Comparison of ENCODE assay signal across 8 cellular contexts in genomic region chr3:132659000-132659369, GRCh38. TPM values are rescaled to one million over a fixed set of nuclear protein-coding genes. Genes with fewer than 3 reads are reported as not detected.
DNase-seq lines count a peak whose midpoint lies in the region; ATAC-seq and TF ChIP-seq lines count a peak whose summit lies in the region.

No MANE protein-coding gene starts in this region.

- H3K27ac ChIP-seq in liver (ENCODE audit: low read depth in 1 of 2, low read length in 2 of 2): peak overlapping the region; percentile 92 to 99
- H3K27ac ChIP-seq in thymus (ENCODE audit: low read depth): no peak overlapping the region

- peaks cover 0 to 3% (median 0%) of the 10 kb centered on the region in 4 donors for H3K36me3 ChIP-seq in liver (ENCODE audit: control insufficient read depth in 4 of 4, insufficient read depth in 3 of 4, low read depth in 1 of 4, low read length in 3 of 4)
- no peaks in the 10 kb centered on the region for H3K36me3 ChIP-seq in thymus (ENCODE audit: control insufficient read depth, insufficient read depth)
- H3K36me3 ChIP-seq in mucosa of descending colon (ENCODE audit: low read depth): no peaks in the 10 kb centered on the region

- H3K9me3 ChIP-seq in liver (ENCODE audit: control insufficient read depth in 4 of 4, low read length in 3 of 4) (no peaks in the 10 kb centered on the region), thymus (ENCODE audit: control insufficient read depth) (no peaks in the 10 kb centered on the region), mucosa of descending colon (no peaks in the 10 kb centered on the region)

- in situ Hi-C loops in astrocyte of the cerebellum (cut with HindIII; ENCODE audit: low sequenced_read_pairs): no loop called here

- ATAC-seq in mucosa of descending colon (no peak), HG03108 (IDR thresholded peaks at IDR 0.05; ENCODE audit: unreplicated experiment) (no peak)

- no peak for TF ChIP-seq CTCF in astrocyte of the cerebellum (IDR thresholded peaks at IDR 0.05; ENCODE audit: low read depth, low read length, missing control alignments)
- TF ChIP-seq CTCF in liver (IDR thresholded peaks at IDR 0.05; ENCODE audit: low read depth, low read length, missing input control): no peak
- TF ChIP-seq CTCF in mucosa of descending colon (IDR thresholded peaks at IDR 0.05): no peak

- intact Hi-C loops in mucosa of descending colon (cut with DNase I, micrococcal nuclease): no loop called here

- H3K27me3 ChIP-seq in liver (ENCODE audit: control insufficient read depth in 4 of 4, insufficient read depth in 4 of 4, low read length in 3 of 4): no peaks in the 10 kb centered on the region
- H3K27me3 ChIP-seq in thymus (ENCODE audit: control insufficient read depth, insufficient read depth): no peaks in the 10 kb centered on the region

- TF ChIP-seq RAD21 in liver (IDR thresholded peaks at IDR 0.05): no peak

- peak overlapping the region; percentile 85 to 98 for H3K9ac ChIP-seq in liver (ENCODE audit: low read depth in 1 of 2, low read length in 2 of 2)

- peaks cover 5 to 61% (median 28%) of the 10 kb centered on the region in 4 donors for H3K4me1 ChIP-seq in liver (ENCODE audit: control insufficient read depth in 4 of 4, insufficient read depth in 4 of 4, low read length in 3 of 4)
- H3K4me1 ChIP-seq in thymus (ENCODE audit: control insufficient read depth, insufficient read depth, low read length): peaks cover 3% of the 10 kb centered on the region
- H3K4me1 ChIP-seq in mucosa of descending colon (ENCODE audit: low read depth): peaks cover 13% of the 10 kb centered on the region

- 4% methylated on average over 7 of the region's 7 CpGs for WGBS in liver
- 33% methylated on average over 7 of the region's 7 CpGs for WGBS in thymus

- DNase-seq in DMS 273 (lab: John Stamatoyannopoulos, UW; ENCODE audit: unreplicated experiment): peak; percentile 93
- peak; percentile 10 for DNase-seq in HPDE6-E6E7 (ENCODE audit: extremely low spot score)
- no peak for DNase-seq in astrocyte of the cerebellum (ENCODE audit: low read depth)
- DNase-seq in mucosa of descending colon: no peak
- no peak for DNase-seq in COLO829 (ENCODE audit: low spot score)

- peak overlapping the region; percentile 68 for H3K4me3 ChIP-seq in astrocyte of the cerebellum (ENCODE audit: low read depth, low read length)
- peak overlapping the region; percentile 57 to 90 (median 78) for H3K4me3 ChIP-seq in liver (ENCODE audit: low read depth in 1 of 3, low read length in 3 of 3)
- H3K4me3 ChIP-seq in thymus (ENCODE audit: low read length): peak overlapping the region; percentile 77
- no peak overlapping the region for H3K4me3 ChIP-seq in mucosa of descending colon

TF ChIP-seq in liver, 16 proteins besides CTCF, POLR2A, EP300 and RAD21:
- no peak for TF ChIP-seq ZBTB33 (IDR thresholded peaks at IDR 0.05)
- no peak for TF ChIP-seq GABPA (IDR thresholded peaks at IDR 0.05 in 1 of 2, conservative IDR thresholded peaks at IDR 0.05 in 1 of 2)
- no peak for TF ChIP-seq NR2F2 (IDR thresholded peaks at IDR 0.05)
- no peak for TF ChIP-seq JUND (IDR thresholded peaks at IDR 0.05)
- TF ChIP-seq EGR1 (IDR thresholded peaks at IDR 0.05; ENCODE audit: low read depth in 2 of 2): no peak
- TF ChIP-seq YY1 (IDR thresholded peaks at IDR 0.05): no peak
- no peak for TF ChIP-seq HNF4G (IDR thresholded peaks at IDR 0.05)
- TF ChIP-seq FOXA1 (IDR thresholded peaks at IDR 0.05): no peak
- TF ChIP-seq HNF4A (conservative IDR thresholded peaks at IDR 0.05): no peak
- TF ChIP-seq FOXA2 (IDR thresholded peaks at IDR 0.05): no peak
- no peak for TF ChIP-seq ATF3 (IDR thresholded peaks at IDR 0.05)
- TF ChIP-seq TAF1 (conservative IDR thresholded peaks at IDR 0.05): no peak
- TF ChIP-seq RXRA (IDR thresholded peaks at IDR 0.05): no peak
- no peak for TF ChIP-seq MAX (IDR thresholded peaks at IDR 0.05)
- no peak for TF ChIP-seq REST (IDR thresholded peaks at IDR 0.05)
- no peak for TF ChIP-seq SP1 (IDR thresholded peaks at IDR 0.05)

RNA-seq across cellular contexts. Expression of gene ACAD11, which starts 0.6 kb away (rescaled TPM):
- total RNA-seq in liver (100 to 1,000 TPM in 1 of 2 donors, 10 to 100 TPM in 1; 57.1 to 357 TPM), mucosa of descending colon (10 to 100 TPM in 1 of 3 donors, 1 to 10 TPM in 2; 7.2 to 19.8 (median 7.4) TPM)
- polyA plus RNA-seq in liver (10 to 100 TPM; 52.2 to 74.1 TPM), thymus (26.2 TPM)

RNA-seq across cellular contexts. Expression of gene UBA5, which starts 1.1 kb away (rescaled TPM):
- total RNA-seq in liver: 10 to 100 TPM; 38.9 to 51.9 TPM
- polyA plus RNA-seq in liver: 10 to 100 TPM; 15.3 to 33.0 TPM
- polyA plus RNA-seq in thymus: 42.6 TPM
- 10 to 100 TPM; 29.4 to 30.3 (median 30.0) TPM for total RNA-seq in mucosa of descending colon

Comparison
In these comparisons a context has a peak if more than half of its experiments do, and no peak if none do; other contexts are left out.
1. DNase-seq: peak in DMS 273 (single experiment) and HPDE6-E6E7 (single experiment); none in astrocyte of the cerebellum (single experiment), mucosa of descending colon (0 of 3) and COLO829 (single experiment).